Comparison of ENCODE assay signal across 17 cellular contexts in the genomic region with DNA sequence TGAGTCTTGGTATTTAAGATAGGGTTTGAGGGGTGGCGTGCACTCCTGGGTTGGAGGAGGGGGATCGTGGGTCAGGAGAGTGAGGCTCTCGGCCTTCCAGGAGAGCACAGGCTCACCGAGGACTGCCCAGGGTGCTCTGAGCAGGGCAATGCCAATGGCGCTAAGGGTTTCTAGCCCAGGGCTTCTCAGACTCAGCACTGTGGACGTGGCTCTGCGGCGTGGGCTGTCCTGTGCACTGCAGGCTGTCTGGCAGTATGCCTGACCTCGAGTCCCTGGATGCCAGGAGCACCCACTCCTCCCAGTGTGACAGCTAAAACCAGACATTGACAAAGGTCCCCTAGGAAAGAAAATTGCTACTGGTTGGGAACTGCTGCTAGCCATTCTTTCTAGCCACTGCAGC.
"Had no signal": no experiment of that assay in that cellular context is flagged by ENCODE, and none has a peak within 500 bp of the region (broad histone marks: within the 10 kb centered on the region; RNA-seq: fewer than 3 reads in every experiment).

No MANE protein-coding gene starts in this region.

- H3K36me3 ChIP-seq: SJCRH30 had no signal

- H3K4me3 ChIP-seq: heart left ventricle, mucosa of descending colon, psoas muscle, SJCRH30, stomach, thoracic aorta had no signal

- H3K27ac ChIP-seq: heart left ventricle, psoas muscle, SJCRH30, stomach, thoracic aorta, WERI-Rb-1 had no signal

- ATAC-seq: activated CD4-positive, alpha-beta T cell treated with anti-CD3 and anti-CD28 coated beads for 36 hours; left lobe of liver; mucosa of descending colon; naive thymus-derived CD8-positive, alpha-beta T cell; psoas muscle had no signal

- H3K27ac Mint-ChIP-seq: activated CD4-positive, alpha-beta T cell treated with anti-CD3 and anti-CD28 coated beads for 36 hours had no signal

- H3K4me1 ChIP-seq: heart left ventricle, psoas muscle, stomach had no signal

- H3K4me1 Mint-ChIP-seq: activated CD4-positive, alpha-beta T cell treated with anti-CD3 and anti-CD28 coated beads for 36 hours had no signal

- H3K4me3 Mint-ChIP-seq: activated CD4-positive, alpha-beta T cell treated with anti-CD3 and anti-CD28 coated beads for 36 hours; naive thymus-derived CD8-positive, alpha-beta T cell had no signal

- H3K27me3 ChIP-seq: heart left ventricle, SJCRH30, stomach had no signal

- H3K27me3 Mint-ChIP-seq: activated CD4-positive, alpha-beta T cell treated with anti-CD3 and anti-CD28 coated beads for 36 hours; naive thymus-derived CD8-positive, alpha-beta T cell had no signal

- H3K9me3 Mint-ChIP-seq: naive thymus-derived CD8-positive, alpha-beta T cell had no signal

- DNase-seq: activated CD4-positive, alpha-beta T cell treated with anti-CD3 and anti-CD28 coated beads for 36 hours; activated CD8-positive, alpha-beta memory T cell treated with anti-CD3 and anti-CD28 coated beads for 24 hours; heart left ventricle; mammary epithelial cell; mucosa of descending colon; naive thymus-derived CD8-positive, alpha-beta T cell; occipital lobe; psoas muscle; SJCRH30; stimulated activated CD4-positive, alpha-beta T cell treated with anti-CD3 and anti-CD28 coated beads, Interleukin-4, amount 100 ng/mL, for 1 hour; stimulated activated CD8-positive, alpha-beta memory T cell treated with anti-CD3 and anti-CD28 coated beads, Interleukin-4, amount 100 ng/mL, for 48 hours; stomach; SW 1271; T-helper 9 cell; WERI-Rb-1 had no signal

- H3K9me3 ChIP-seq: heart left ventricle, mucosa of descending colon, psoas muscle, SJCRH30, stomach, thoracic aorta had no signal
